Comparison of ENCODE assay signal across 17 cellular contexts in the genomic region with DNA sequence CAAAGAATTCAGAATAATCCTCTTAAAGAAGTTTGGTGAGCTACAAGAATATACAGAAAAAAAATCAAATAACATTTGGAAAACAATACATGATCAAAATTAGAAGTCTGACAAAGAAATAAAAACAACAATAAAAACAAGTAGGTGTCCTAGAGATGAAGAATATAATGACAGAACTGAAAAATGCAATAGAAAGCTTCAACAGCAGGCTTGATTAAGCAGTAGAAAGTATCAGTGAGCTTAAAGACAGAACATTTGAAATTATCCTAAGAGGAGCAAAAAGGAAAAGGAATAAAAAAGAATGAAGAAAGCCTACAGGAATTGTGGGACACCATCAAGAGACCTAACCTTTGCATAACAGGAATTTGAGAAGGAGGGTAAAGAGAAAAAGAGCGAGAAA.
DNase-seq lines count a peak whose midpoint lies in the region; ATAC-seq and TF ChIP-seq lines count a peak whose summit lies in the region.
"Had no signal": no experiment of that assay in that cellular context is flagged by ENCODE, and none has a peak within 500 bp of the region (broad histone marks: within the 10 kb centered on the region; RNA-seq: fewer than 3 reads in every experiment).

No MANE protein-coding gene starts in this region.

- POLR2A ChIA-PET in HEK293 (lab: Yijun Ruan, JAX) = no interaction called here

- no peak for TF ChIP-seq CTCF in HEK293 (tag by site-specific recombination; IDR thresholded peaks at IDR 0.05)
- TF ChIP-seq CTCF in choroid plexus epithelial cell (conservative IDR thresholded peaks at IDR 0.05; ENCODE audit: low read depth, low read length) = no peak

- peak overlapping the region; percentile 59 for H3K27ac Mint-ChIP-seq in activated T-cell treated with anti-CD3 and anti-CD28 coated beads, Interleukin-2, amount 50 U/mL, for 72 hours
- H3K27ac Mint-ChIP-seq in activated T-cell treated with anti-CD3 and anti-CD28 coated beads, Interleukin-2, amount 50 U/mL, for 24 hours = no peak overlapping the region
- H3K27ac Mint-ChIP-seq: CD4-positive, alpha-beta memory T cell had no signal

- no peaks in the 10 kb centered on the region for H3K9me3 ChIP-seq in HEK293 (ENCODE audit: control insufficient read depth, insufficient read depth, low read depth, low read length)

- ATAC-seq in activated T-cell treated with anti-CD3 and anti-CD28 coated beads, Interleukin-2, amount 50 U/mL, for 72 hours (replicated peaks in 1 of 2) = no peak
- ATAC-seq: A549 had no signal

- H3K36me3 ChIP-seq in HEK293 (ENCODE audit: control insufficient read depth in 2 of 2, insufficient read depth in 1 of 2, low read length in 2 of 2) = no peaks in the 10 kb centered on the region

- CTCF ChIA-PET in HEK293 (lab: Yijun Ruan, JAX) = interaction anchor here (0.6 to 1.0 kb wide), 2 partner anchors 303 to 632 kb away, joined by 3 to 4 read pairs; no protein-coding TSS in a partner anchor

- H3K4me3 ChIP-seq in HEK293 (ENCODE audit: low read depth, low read length) (no peak overlapping the region), choroid plexus epithelial cell (ENCODE audit: low read depth, low read length) (no peak overlapping the region)
- H3K4me3 ChIP-seq: A549 had no signal

- H3K36me3 Mint-ChIP-seq in activated T-cell treated with anti-CD3 and anti-CD28 coated beads, Interleukin-2, amount 50 U/mL, for 72 hours (ENCODE audit: insufficient read depth in 2 of 2) = peaks cover 10 to 16% of the 10 kb centered on the region in 2 donors
- H3K36me3 Mint-ChIP-seq in activated T-cell treated with anti-CD3 and anti-CD28 coated beads, Interleukin-2, amount 50 U/mL, for 24 hours (ENCODE audit: low read depth) = no peaks in the 10 kb centered on the region

- H3K9me3 Mint-ChIP-seq in activated T-cell treated with anti-CD3 and anti-CD28 coated beads, Interleukin-2, amount 50 U/mL, for 72 hours = peaks cover 14 to 22% of the 10 kb centered on the region in 2 donors
- peaks cover 26% of the 10 kb centered on the region for H3K9me3 Mint-ChIP-seq in activated T-cell treated with anti-CD3 and anti-CD28 coated beads, Interleukin-2, amount 50 U/mL, for 24 hours

- DNase-seq in activated T-cell treated with anti-CD3 and anti-CD28 coated beads, Interleukin-2, amount 50 U/mL, for 72 hours = no peak
- DNase-seq in activated T-cell treated with anti-CD3 and anti-CD28 coated beads, Interleukin-2, amount 50 U/mL, for 24 hours = no peak
- DNase-seq in amniotic epithelial cell (ENCODE audit: low read depth) (peak; percentile 21), choroid plexus epithelial cell (ENCODE audit: low read depth) (peak; percentile 7), germinal center (ENCODE audit: low spot score) (no peak), GOT3 (lab: John Stamatoyannopoulos, UW) (no peak)
- DNase-seq: 8988T; C1 segment of cervical spinal cord; Calu3; CD4-positive, alpha-beta memory T cell; COR-L47; DMS79; EL; GDM1; H7 had no signal

- H3K27me3 Mint-ChIP-seq in activated T-cell treated with anti-CD3 and anti-CD28 coated beads, Interleukin-2, amount 50 U/mL, for 72 hours (ENCODE audit: low read depth) = peaks cover 14% of the 10 kb centered on the region
- H3K27me3 Mint-ChIP-seq in activated T-cell treated with anti-CD3 and anti-CD28 coated beads, Interleukin-2, amount 50 U/mL, for 24 hours = peaks cover 6% of the 10 kb centered on the region

- H3K27ac ChIP-seq in HEK293 (ENCODE audit: extremely low read depth, low read depth, low read length) = no peak overlapping the region
- H3K27ac ChIP-seq: A549 had no signal

- H3K4me1 Mint-ChIP-seq in activated T-cell treated with anti-CD3 and anti-CD28 coated beads, Interleukin-2, amount 50 U/mL, for 72 hours (ENCODE audit: low read depth) = no peaks in the 10 kb centered on the region
- no peaks in the 10 kb centered on the region for H3K4me1 Mint-ChIP-seq in activated T-cell treated with anti-CD3 and anti-CD28 coated beads, Interleukin-2, amount 50 U/mL, for 24 hours (ENCODE audit: low read depth)
- H3K4me1 Mint-ChIP-seq: CD4-positive, alpha-beta memory T cell had no signal

- no peak overlapping the region for H3K4me3 Mint-ChIP-seq in activated T-cell treated with anti-CD3 and anti-CD28 coated beads, Interleukin-2, amount 50 U/mL, for 72 hours
- no peak overlapping the region for H3K4me3 Mint-ChIP-seq in activated T-cell treated with anti-CD3 and anti-CD28 coated beads, Interleukin-2, amount 50 U/mL, for 24 hours
- H3K4me3 Mint-ChIP-seq: CD4-positive, alpha-beta memory T cell had no signal

- no peaks in the 10 kb centered on the region for H3K4me1 ChIP-seq in HEK293 (ENCODE audit: control insufficient read depth, insufficient read depth, low read length)
- H3K4me1 ChIP-seq: A549 had no signal

TF ChIP-seq in HEK293, 187 proteins besides CTCF, POLR2A, EP300 and RAD21:
- TF ChIP-seq SETDB1 (IDR thresholded peaks at IDR 0.05; ENCODE audit: insufficient read length, low read length) (peak; percentile 80), FEZF1 (tag by site-specific recombination; IDR thresholded peaks at IDR 0.05) (no peak)

Comparison
In these comparisons a context has a peak if more than half of its experiments do, and no peak if none do; other contexts are left out.
1. DNase-seq: peak in amniotic epithelial cell (single experiment) and choroid plexus epithelial cell (single experiment); none in activated T-cell treated with anti-CD3 and anti-CD28 coated beads, Interleukin-2, amount 50 U/mL, for 72 hours (0 of 2), activated T-cell treated with anti-CD3 and anti-CD28 coated beads, Interleukin-2, amount 50 U/mL, for 24 hours (single experiment), germinal center (single experiment) and GOT3 (single experiment).